1 cellular context compared by ENCODE assay signal in genomic region chr10:35607475-35608316, GRCh38.
TF ChIP-seq lines count a peak whose summit lies in the region.

No MANE protein-coding gene starts in this region.

TF ChIP-seq in GM23338, 12 proteins besides CTCF, POLR2A, EP300 and RAD21 (continued from another document):
- no peak for TF ChIP-seq REST (IDR thresholded peaks at IDR 0.05; ENCODE audit: unreplicated experiment)
- TF ChIP-seq EZH2phosphoT487 (IDR thresholded peaks at IDR 0.05; ENCODE audit: unreplicated experiment) = no peak
- TF ChIP-seq ETS1 (IDR thresholded peaks at IDR 0.05) = no peak
- no peak for TF ChIP-seq JUNB (IDR thresholded peaks at IDR 0.05; ENCODE audit: unreplicated experiment)
- no peak for TF ChIP-seq CREB1 (CRISPR knock-in tag; IDR thresholded peaks at IDR 0.05; ENCODE audit: low read depth)
- TF ChIP-seq POLR2AphosphoS5 (IDR thresholded peaks at IDR 0.05; ENCODE audit: low read depth) = no peak
- TF ChIP-seq NANOG (IDR thresholded peaks at IDR 0.05; ENCODE audit: borderline replicate concordance) = no peak
- TF ChIP-seq EZH2 (IDR thresholded peaks at IDR 0.05; ENCODE audit: low read depth, unreplicated experiment) = no peak
